Comparison of ENCODE assay signal across 8 cellular contexts in the genomic region with DNA sequence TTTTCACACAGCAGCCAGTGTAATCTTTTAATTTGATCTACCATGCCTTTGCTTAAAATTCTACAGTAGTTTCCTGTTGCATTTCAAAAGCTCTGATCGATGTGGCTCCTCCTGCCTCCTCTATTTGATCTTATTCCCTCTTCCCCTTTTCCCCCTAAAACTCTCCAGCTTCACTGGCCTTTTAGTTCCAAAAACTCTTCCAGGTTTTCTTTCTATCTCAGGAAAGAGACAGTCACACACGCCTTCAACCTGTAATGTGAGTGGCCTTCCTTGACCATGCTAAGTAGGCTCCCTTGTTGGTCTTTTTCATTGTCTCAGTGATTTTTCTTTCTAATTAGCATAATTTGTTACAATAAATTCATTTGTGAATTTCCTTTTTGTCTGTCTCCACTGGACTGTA. TPM values are rescaled to one million over a fixed set of nuclear protein-coding genes. Genes with fewer than 3 reads are reported as not detected.
A peak's percentile ranks its signal among the peaks of the same experiment; 100 is the strongest.
DNase-seq lines count a peak whose midpoint lies in the region; ATAC-seq and TF ChIP-seq lines count a peak whose summit lies in the region.

No MANE protein-coding gene starts in this region.

- H3K4me3 ChIP-seq in GM06990 (replicated peaks; ENCODE audit: low read depth, low read length) (peak overlapping the region; percentile 77), NT2/D1 (ENCODE audit: insufficient read length, low read depth) (peak overlapping the region; percentile 74), endodermal cell (ENCODE audit: low read length) (peak overlapping the region; percentile 95)

- H3K9me3 Mint-ChIP-seq in endodermal cell: peaks cover 18% of the 10 kb centered on the region
- H3K9me3 Mint-ChIP-seq in progenitor cell of endocrine pancreas (ENCODE audit: low read depth): peaks cover 7% of the 10 kb centered on the region

- peaks cover 7% of the 10 kb centered on the region for H3K4me1 Mint-ChIP-seq in endodermal cell
- peaks cover 14% of the 10 kb centered on the region for H3K4me1 Mint-ChIP-seq in progenitor cell of endocrine pancreas (ENCODE audit: low read depth)

- H3K9ac ChIP-seq in NT2/D1 (ENCODE audit: insufficient read length, low read depth) (peak overlapping the region; percentile 81), endodermal cell (ENCODE audit: extremely low read depth, low read length, poor library complexity, severe bottlenecking) (no peak overlapping the region)

- intact Hi-C loops in posterior vena cava (cut with DNase I): no loop called here

- H3K4me1 ChIP-seq in NT2/D1 (ENCODE audit: insufficient read depth, insufficient read length): no peaks in the 10 kb centered on the region
- H3K4me1 ChIP-seq in endodermal cell (ENCODE audit: control insufficient read depth, insufficient read depth, low read length): no peaks in the 10 kb centered on the region

- DNase-seq in GM06990 (ENCODE audit: extremely low read depth, insufficient read length) (no peak), NT2/D1 (ENCODE audit: low read depth, low spot score) (no peak), endodermal cell (no peak), progenitor cell of endocrine pancreas (ENCODE audit: low spot score, unreplicated experiment) (no peak), SIG-M5 (lab: John Stamatoyannopoulos, UW) (no peak), superior temporal gyrus (ENCODE audit: extremely low spot score) (no peak), posterior vena cava (ENCODE audit: low spot score) (no peak)

- no peak overlapping the region for H3K27ac Mint-ChIP-seq in endodermal cell
- H3K27ac Mint-ChIP-seq in progenitor cell of endocrine pancreas: peak overlapping the region; percentile 65

- H3K27me3 ChIP-seq in GM06990 (replicated peaks; ENCODE audit: control insufficient read depth, insufficient read depth, low read length): no peaks in the 10 kb centered on the region
- H3K27me3 ChIP-seq in NT2/D1 (ENCODE audit: insufficient read depth, insufficient read length): no peaks in the 10 kb centered on the region
- H3K27me3 ChIP-seq in endodermal cell (ENCODE audit: control insufficient read depth, insufficient read depth, low read length, poor library complexity, severe bottlenecking): no peaks in the 10 kb centered on the region

- H3K27me3 Mint-ChIP-seq in endodermal cell (ENCODE audit: insufficient read depth) (peaks cover 2% of the 10 kb centered on the region), progenitor cell of endocrine pancreas (no peaks in the 10 kb centered on the region)

- ATAC-seq in HG02885 (IDR thresholded peaks at IDR 0.05; ENCODE audit: poor library complexity, unreplicated experiment): no peak

- H3K4me3 Mint-ChIP-seq in endodermal cell (peak overlapping the region; percentile 92), progenitor cell of endocrine pancreas (ENCODE audit: low read depth) (peak overlapping the region; percentile 93)

- 0 to 24% methylated on average over 1 to 2 of the region's 2 CpGs for WGBS in endodermal cell (ENCODE audit: insufficient coverage in 1 of 2, insufficient read length in 1 of 2), 2 experiments

- no peaks in the 10 kb centered on the region for H3K36me3 ChIP-seq in GM06990 (ENCODE audit: control insufficient read depth, insufficient read depth, low read length)
- H3K36me3 ChIP-seq in NT2/D1 (ENCODE audit: insufficient read depth, insufficient read length, low read length): no peaks in the 10 kb centered on the region
- H3K36me3 ChIP-seq in endodermal cell (ENCODE audit: control insufficient read depth, insufficient read depth, low read length): no peaks in the 10 kb centered on the region

- 0 out of 2 replicates have a peak, but pooled peaks cover 3% of the 10 kb centered on the region for H3K9me3 ChIP-seq in NT2/D1 (ENCODE audit: insufficient read depth, low read length)
- H3K9me3 ChIP-seq in endodermal cell (ENCODE audit: control insufficient read depth, low read length): peaks cover 19% of the 10 kb centered on the region

- no peak for TF ChIP-seq CTCF in GM06990 (IDR thresholded peaks at IDR 0.05; ENCODE audit: insufficient read depth, low read length, poor library complexity, severe bottlenecking)
- TF ChIP-seq CTCF in endodermal cell (conservative IDR thresholded peaks at IDR 0.05): no peak
- TF ChIP-seq CTCF in progenitor cell of endocrine pancreas (IDR thresholded peaks at IDR 0.05; ENCODE audit: unreplicated experiment): no peak

- H3K27ac ChIP-seq in endodermal cell (ENCODE audit: low read depth, low read length): no peak overlapping the region

- no peaks in the 10 kb centered on the region for H3K36me3 Mint-ChIP-seq in endodermal cell (ENCODE audit: low read depth)
- no peaks in the 10 kb centered on the region for H3K36me3 Mint-ChIP-seq in progenitor cell of endocrine pancreas (ENCODE audit: insufficient read depth)

RNA-seq across cellular contexts. Expression of gene TEX9, which starts 1.0 kb away (rescaled TPM):
- total RNA-seq in endodermal cell (10 to 100 TPM in 1 of 2 donors, 1 to 10 TPM in 1; 8.7 to 10.2 TPM), progenitor cell of endocrine pancreas (32.7 and 33.4 TPM in 2 replicates), posterior vena cava (1 to 10 TPM; 2.4 to 3.8 TPM)
- 19.3 TPM for polyA plus RNA-seq in endodermal cell (2013, experiment 1 of 2)
- polyA plus RNA-seq in endodermal cell (2013, experiment 2 of 2): 21.3 TPM
